11 cellular contexts compared by ENCODE assay signal in the genomic region with DNA sequence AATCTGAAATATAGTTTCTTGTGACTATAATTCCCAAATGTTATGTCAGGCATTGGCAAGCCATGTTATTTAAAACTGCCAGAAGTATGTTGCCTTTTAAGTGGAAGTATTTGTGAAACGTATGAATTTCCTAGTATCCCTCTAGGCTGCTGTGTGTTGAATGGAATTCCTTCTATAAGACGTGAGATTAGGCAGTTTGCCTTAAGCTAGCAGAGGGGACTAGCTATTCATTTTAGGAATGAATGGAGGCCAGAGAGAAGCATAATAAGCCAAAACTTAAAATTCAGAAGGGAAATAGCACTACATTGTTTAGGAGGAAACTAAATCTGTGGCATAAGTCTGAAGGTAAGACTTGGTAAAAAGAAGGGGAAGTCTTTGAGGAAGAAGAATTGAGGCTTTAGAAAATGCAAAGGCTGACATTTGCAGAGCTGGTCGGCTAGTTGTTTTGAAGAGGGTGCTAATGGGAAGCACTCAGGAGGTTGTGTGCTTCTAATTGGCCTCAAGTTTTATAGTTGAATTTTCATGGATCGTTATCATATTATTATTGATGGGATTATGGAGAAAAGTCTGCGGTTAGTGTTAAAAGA. TPM values are rescaled to one million over a fixed set of nuclear protein-coding genes. Genes with fewer than 3 reads are reported as not detected.
A peak's percentile ranks its signal among the peaks of the same experiment; 100 is the strongest.
DNase-seq lines count a peak whose midpoint lies in the region; ATAC-seq and TF ChIP-seq lines count a peak whose summit lies in the region.
"Had no signal": no experiment of that assay in that cellular context is flagged by ENCODE, and none has a peak within 500 bp of the region (broad histone marks: within the 10 kb centered on the region; RNA-seq: fewer than 3 reads in every experiment).

No MANE protein-coding gene starts in this region.

- WGBS in testis, 2 donors = 76 to 84% methylated on average over 5 of the region's 5 CpGs

- H3K9me3 Mint-ChIP-seq in central memory CD8-positive, alpha-beta T cell = no peaks in the 10 kb centered on the region

- intact Hi-C loops in gastrocnemius medialis (cut with DNase I; ENCODE audit: low total_unique reads) (no loop called here), testis (cut with DNase I; ENCODE audit: low total_unique reads) (no loop called here)

- H3K27me3 Mint-ChIP-seq in central memory CD8-positive, alpha-beta T cell = no peaks in the 10 kb centered on the region

- in situ Hi-C loops in gastrocnemius medialis (cut with MboI; ENCODE audit: low sequenced_read_pairs in 4 of 4) = no loop called here

- H3K36me3 ChIP-seq in OCI-LY1 (ENCODE audit: insufficient read depth, low read length) = peaks cover 65% of the 10 kb centered on the region
- no peaks in the 10 kb centered on the region for H3K36me3 ChIP-seq in gastrocnemius medialis
- no peaks in the 10 kb centered on the region for H3K36me3 ChIP-seq in testis (ENCODE audit: low read depth, missing control alignments)

- peaks cover 90% of the 10 kb centered on the region for H3K4me1 ChIP-seq in OCI-LY1 (ENCODE audit: insufficient read depth, low read length, severe bottlenecking)
- H3K4me1 ChIP-seq in gastrocnemius medialis = peaks cover 47 to 59% of the 10 kb centered on the region in 2 donors
- H3K4me1 ChIP-seq in testis = no peaks in the 10 kb centered on the region

- H3K9me3 ChIP-seq in OCI-LY1 (ENCODE audit: low read length) (no peaks in the 10 kb centered on the region), gastrocnemius medialis (no peaks in the 10 kb centered on the region), testis (no peaks in the 10 kb centered on the region)
- H3K9me3 ChIP-seq: A549 had no signal

- ATAC-seq in central memory CD8-positive, alpha-beta T cell (replicated peaks; ENCODE audit: extremely low read depth, poor library complexity, severe bottlenecking) = no peak
- no peak for ATAC-seq in gastrocnemius medialis
- no peak for ATAC-seq in HG03095 (IDR thresholded peaks at IDR 0.05; ENCODE audit: unreplicated experiment)
- ATAC-seq in GM18511 (IDR thresholded peaks at IDR 0.05; ENCODE audit: unreplicated experiment) = no peak
- ATAC-seq: A549 had no signal

- no peak overlapping the region for H3K9ac ChIP-seq in OCI-LY1 (ENCODE audit: low read length)

- DNase-seq in NOMO-1 (lab: John Stamatoyannopoulos, UW; ENCODE audit: unreplicated experiment in 2 of 2) = peak; percentile 13 to 50
- no peak for DNase-seq in NOMO-1 treated with dmso at 0.1 percent for 144 hours (lab: John Stamatoyannopoulos, UW; ENCODE audit: unreplicated experiment)
- no peak for DNase-seq in central memory CD8-positive, alpha-beta T cell (ENCODE audit: low spot score in 2 of 2)
- no peak for DNase-seq in gastrocnemius medialis
- no peak for DNase-seq in testis
- DNase-seq: hippocampal formation, NCI-H2029 had no signal

- H3K27ac ChIP-seq in OCI-LY1 (ENCODE audit: low read depth, low read length, poor library complexity, severe bottlenecking) = peak overlapping the region; percentile 77
- peak overlapping the region; percentile 14 to 76 (median 52) for H3K27ac ChIP-seq in gastrocnemius medialis
- H3K27ac ChIP-seq in testis = no peak overlapping the region
- H3K27ac ChIP-seq: A549 had no signal

- no peaks in the 10 kb centered on the region for H4K20me1 ChIP-seq in OCI-LY1 (ENCODE audit: insufficient read depth, low read length)

- no peaks in the 10 kb centered on the region for H3K9me2 ChIP-seq in OCI-LY1 (ENCODE audit: low read depth, low read length)

- H3K27me3 ChIP-seq in OCI-LY1 (ENCODE audit: insufficient read depth, low read length) (no peaks in the 10 kb centered on the region), gastrocnemius medialis (no peaks in the 10 kb centered on the region), testis (no peaks in the 10 kb centered on the region)

- H3K79me2 ChIP-seq in OCI-LY1 (ENCODE audit: insufficient read depth, low read length) = peaks cover 98% of the 10 kb centered on the region

- TF ChIP-seq CTCF in OCI-LY1 (IDR thresholded peaks at IDR 0.05; ENCODE audit: low read length) (no peak), gastrocnemius medialis (IDR thresholded peaks at IDR 0.05 in 4 of 5, conservative IDR thresholded peaks at IDR 0.05 in 1 of 5) (no peak), testis (IDR thresholded peaks at IDR 0.05) (no peak)

- no peak overlapping the region; the same call in 1 of the 2 replicates for H3K4me2 ChIP-seq in OCI-LY1 (ENCODE audit: low read length)
- H3K4me2 ChIP-seq: A549 had no signal

- H2AFZ ChIP-seq in OCI-LY1 (ENCODE audit: low read length) = no peak overlapping the region

- TF ChIP-seq POLR2A in gastrocnemius medialis (IDR thresholded peaks at IDR 0.05) = no peak
- TF ChIP-seq POLR2A in testis (IDR thresholded peaks at IDR 0.05) = no peak

- H3K36me3 Mint-ChIP-seq in central memory CD8-positive, alpha-beta T cell (ENCODE audit: insufficient read depth) = peaks cover 18% of the 10 kb centered on the region

- no peaks in the 10 kb centered on the region for H3F3A ChIP-seq in OCI-LY1 (ENCODE audit: insufficient read depth, low read length)

- H3K4me3 Mint-ChIP-seq in central memory CD8-positive, alpha-beta T cell = peak overlapping the region; percentile 75

- no peak overlapping the region for H3K4me3 ChIP-seq in OCI-LY1 (ENCODE audit: low read depth, low read length, poor library complexity, severe bottlenecking)
- no peak overlapping the region for H3K4me3 ChIP-seq in gastrocnemius medialis
- H3K4me3 ChIP-seq in testis = no peak overlapping the region
- H3K4me3 ChIP-seq: A549 had no signal

- H3K4me1 Mint-ChIP-seq in central memory CD8-positive, alpha-beta T cell = peaks cover 94% of the 10 kb centered on the region

- H3K27ac Mint-ChIP-seq in central memory CD8-positive, alpha-beta T cell (ENCODE audit: low read depth) = peak overlapping the region; percentile 84

RNA-seq across cellular contexts. Expression of a gene that starts 57.1 kb away (rescaled TPM):
- 10 to 100 TPM in 1 of 4 donors, 1 to 10 TPM in 3; 4.6 to 21.4 (median 9.5) TPM for total RNA-seq in gastrocnemius medialis
- total RNA-seq in testis = 10 to 100 TPM; 12.6 to 15.0 TPM
- 9.1 TPM for polyA plus RNA-seq in testis (ENCODE audit: insufficient read depth, low read depth, low replicate concordance)

Comparison
In these comparisons a context has a peak if more than half of its experiments do, and no peak if none do; other contexts are left out.
1. DNase-seq: peak in NOMO-1 (2 of 2); none in NOMO-1 treated with dmso at 0.1 percent for 144 hours (single experiment), central memory CD8-positive, alpha-beta T cell (0 of 2), gastrocnemius medialis (0 of 2) and testis (single experiment).
2. H3K27ac ChIP-seq: peak in OCI-LY1 (single experiment) and gastrocnemius medialis (4 of 4); none in testis (0 of 2).